9 cellular contexts compared by ENCODE assay signal in genomic region chr10:128064615-128065580, GRCh38.
DNase-seq lines count a peak whose midpoint lies in the region; ATAC-seq and TF ChIP-seq lines count a peak whose summit lies in the region.
"Had no signal": no experiment of that assay in that cellular context is flagged by ENCODE, and none has a peak within 500 bp of the region (broad histone marks: within the 10 kb centered on the region; RNA-seq: fewer than 3 reads in every experiment).

No MANE protein-coding gene starts in this region.

- H3K79me2 ChIP-seq in PC-9 (ENCODE audit: low read depth) = no peaks in the 10 kb centered on the region

- H3K27ac ChIP-seq in PC-9 (peak overlapping the region; percentile 68), skin epidermis (peak overlapping the region in 20 of 21 experiments; percentile 51 to 95 (median 84))
- H3K27ac ChIP-seq: SJSA1 had no signal

- H3K27ac Mint-ChIP-seq in mesothelial cell of epicardium = no peak overlapping the region

- H3K4me1 ChIP-seq in PC-9 (replicated peaks; ENCODE audit: insufficient read depth) = peaks cover 21% of the 10 kb centered on the region

- no peak overlapping the region for H2AFZ ChIP-seq in PC-9

- no peaks in the 10 kb centered on the region for H3K9me3 Mint-ChIP-seq in mesothelial cell of epicardium

- DNase-seq in GM13977 (ENCODE audit: low spot score) = peak; percentile 45
- DNase-seq in PC-9 = peak in 1 of 2 experiments; percentile 84
- DNase-seq in activated effector memory CD4-positive, alpha-beta T cell treated with Interleukin-2 at 50 U/mL for 16 hours = peak; percentile 56
- peak; percentile 66 for DNase-seq in globus pallidus (ENCODE audit: low spot score)
- no peak for DNase-seq in RKO (ENCODE audit: low spot score)
- DNase-seq in mesothelial cell of epicardium (ENCODE audit: low spot score in 2 of 2, unreplicated experiment in 2 of 2) = no peak

- H3K4me3 ChIP-seq in PC-9 (no peak overlapping the region), skin epidermis (no peak overlapping the region)
- H3K4me3 ChIP-seq: SJSA1 had no signal

- no peaks in the 10 kb centered on the region for H3K36me3 Mint-ChIP-seq in mesothelial cell of epicardium

- CTCF ChIA-PET in PC-9 (lab: Charles Lee) = no interaction called here

- H3K4me2 ChIP-seq in PC-9 = peak overlapping the region; percentile 45

- POLR2A ChIA-PET in PC-9 (lab: Charles Lee; ENCODE audit: unreplicated experiment) = no interaction called here

- no peaks in the 10 kb centered on the region for H3K9me2 ChIP-seq in PC-9 (ENCODE audit: insufficient read depth)

- H3K4me1 Mint-ChIP-seq in mesothelial cell of epicardium = peaks cover 16% of the 10 kb centered on the region

- no peak for TF ChIP-seq CTCF in GM13977 (IDR thresholded peaks at IDR 0.05; ENCODE audit: extremely low read depth, insufficient read depth, missing control alignments)
- no peak for TF ChIP-seq CTCF in PC-9 (conservative IDR thresholded peaks at IDR 0.05)
- TF ChIP-seq CTCF in mesothelial cell of epicardium (IDR thresholded peaks at IDR 0.05; ENCODE audit: unreplicated experiment) = no peak

- no peak overlapping the region for H3K4me3 Mint-ChIP-seq in mesothelial cell of epicardium

- intact Hi-C loops in PC-9 (cut with micrococcal nuclease; ENCODE audit: unreplicated experiment) = no loop called here

- H4K20me1 ChIP-seq in PC-9 (ENCODE audit: insufficient read depth) = no peaks in the 10 kb centered on the region

- H3F3A ChIP-seq in PC-9 (ENCODE audit: insufficient read depth, low read depth) = peaks cover 21% of the 10 kb centered on the region; the same call in 1 of the 2 replicates

- H3K9me3 ChIP-seq in PC-9 (ENCODE audit: insufficient read depth, low read depth) = no peaks in the 10 kb centered on the region
- H3K9me3 ChIP-seq: SJSA1 had no signal

- no peaks in the 10 kb centered on the region for H3K36me3 ChIP-seq in PC-9 (ENCODE audit: low read depth)
- H3K36me3 ChIP-seq: SJSA1 had no signal

- in situ Hi-C loops in GM13977 (cut with MboI; ENCODE audit: low pct_unique_long_range_greater_than_20kb, low sequenced_read_pairs, unreplicated experiment) = no loop called here

- BruUV-seq in PC-9 (replicated peaks; lab: Mats Ljungman, UMichigan) = no TSS peak

- H3K27me3 ChIP-seq in PC-9 (ENCODE audit: insufficient read depth, low read depth) = no peaks in the 10 kb centered on the region
- H3K27me3 ChIP-seq: SJSA1 had no signal

- no peaks in the 10 kb centered on the region for H3K27me3 Mint-ChIP-seq in mesothelial cell of epicardium (ENCODE audit: low read depth)

- peak; percentile 35 for ATAC-seq in HG02840 (IDR thresholded peaks at IDR 0.05; ENCODE audit: low FRiP score, unreplicated experiment)

Comparison
In these comparisons a context has a peak if more than half of its experiments do, and no peak if none do; other contexts are left out.
1. DNase-seq: peak in GM13977 (single experiment), activated effector memory CD4-positive, alpha-beta T cell treated with Interleukin-2 at 50 U/mL for 16 hours (single experiment) and globus pallidus (single experiment); none in RKO (single experiment) and mesothelial cell of epicardium (0 of 2).